22 cellular contexts compared by ENCODE assay signal in the genomic region with DNA sequence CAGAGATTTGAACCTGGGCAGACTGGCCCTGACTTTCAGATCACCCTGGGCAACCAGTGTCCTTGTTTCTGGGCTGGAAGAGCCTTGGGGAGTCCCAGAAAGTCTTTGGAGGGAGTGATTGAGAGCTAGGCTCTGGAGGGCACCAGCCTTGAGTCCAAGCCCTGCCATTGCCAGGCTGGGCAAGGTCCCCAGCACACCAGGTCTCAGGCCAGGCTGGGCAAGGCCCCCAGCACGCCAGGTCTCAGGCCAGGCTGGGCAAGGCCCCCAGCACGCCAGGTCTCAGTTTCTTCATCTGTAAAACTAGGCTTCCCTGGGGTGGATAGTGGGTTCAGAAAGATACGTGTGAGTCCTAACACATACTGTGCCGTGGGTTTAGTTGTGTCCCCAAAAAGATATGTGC.
"Had no signal": no experiment of that assay in that cellular context is flagged by ENCODE, and none has a peak within 500 bp of the region (broad histone marks: within the 10 kb centered on the region; RNA-seq: fewer than 3 reads in every experiment).

No MANE protein-coding gene starts in this region.

- H3K9me3 Mint-ChIP-seq: activated CD4-positive, alpha-beta T cell treated with anti-CD3 and anti-CD28 coated beads, Interleukin-2, amount 10 ng/mL, durations not matched to agents 24 days and 14 days; activated naive CD4-positive, alpha-beta T cell treated with anti-CD3 and anti-CD28 coated beads, Interleukin-2, amount 50 U/mL, for 24 hours; T-helper 1 cell treated with Interleukin-12 subunit alpha and Interleukin-12 subunit beta and Interleukin-4 antibody, amounts not matched to agents 30 μg/mL and 1 μg/mL, for 36 hours had no signal

- FAIRE-seq: RCC 7860 had no signal

- H3K4me1 ChIP-seq: breast epithelium had no signal

- DNase-seq: activated CD4-positive, alpha-beta T cell treated with anti-CD3 and anti-CD28 coated beads for 1 hour; activated CD4-positive, alpha-beta T cell treated with anti-CD3 and anti-CD28 coated beads, Interleukin-2, amount 10 ng/mL, durations not matched to agents 24 days and 14 days; activated CD4-positive, alpha-beta T cell treated with anti-CD3 and anti-CD28 coated beads, Interleukin-2, amount 50 U/mL, for 48 hours; activated CD8-positive, alpha-beta memory T cell treated with anti-CD3 and anti-CD28 coated beads for 24 hours; activated effector memory CD4-positive, alpha-beta T cell treated with Interleukin-2 at 50 U/mL for 16 hours; activated naive CD4-positive, alpha-beta T cell; central memory CD4-positive, alpha-beta T cell; MG63; MV-4-11; NCI-H1092 treated with DMSO at 0.1 percent for 48 hours; NCI-H1417 treated with DMSO at 0.1 percent for 48 hours; NCI-H1694; NCI-H2029; NCI-H510A treated with DMSO at 0.1 percent for 48 hours; NCI-H69; PC-3; SHP77 had no signal

- H3K4me3 Mint-ChIP-seq: activated CD4-positive, alpha-beta T cell treated with anti-CD3 and anti-CD28 coated beads, Interleukin-2, amount 10 ng/mL, durations not matched to agents 24 days and 14 days; activated naive CD4-positive, alpha-beta T cell treated with anti-CD3 and anti-CD28 coated beads, Interleukin-2, amount 50 U/mL, for 24 hours; T-helper 1 cell treated with Interleukin-12 subunit alpha and Interleukin-12 subunit beta and Interleukin-4 antibody, amounts not matched to agents 30 μg/mL and 1 μg/mL, for 36 hours; WTC11 had no signal

- H3K36me3 ChIP-seq: breast epithelium, MG63 had no signal

- H3K27ac Mint-ChIP-seq: activated CD4-positive, alpha-beta T cell treated with anti-CD3 and anti-CD28 coated beads, Interleukin-2, amount 10 ng/mL, durations not matched to agents 24 days and 14 days; activated naive CD4-positive, alpha-beta T cell treated with anti-CD3 and anti-CD28 coated beads, Interleukin-2, amount 50 U/mL, for 24 hours; T-helper 1 cell treated with Interleukin-12 subunit alpha and Interleukin-12 subunit beta and Interleukin-4 antibody, amounts not matched to agents 30 μg/mL and 1 μg/mL, for 36 hours; WTC11 had no signal

- H3K9me3 ChIP-seq: breast epithelium, MG63 had no signal

- H3K4me3 ChIP-seq: breast epithelium, MG63 had no signal

- H3K27ac ChIP-seq: breast epithelium had no signal

- H3K27me3 ChIP-seq: MG63 had no signal

- ATAC-seq: PC-3 had no signal

- H3K4me1 Mint-ChIP-seq: activated naive CD4-positive, alpha-beta T cell treated with anti-CD3 and anti-CD28 coated beads, Interleukin-2, amount 50 U/mL, for 24 hours had no signal

- H3K36me3 Mint-ChIP-seq: activated naive CD4-positive, alpha-beta T cell treated with anti-CD3 and anti-CD28 coated beads, Interleukin-2, amount 50 U/mL, for 24 hours had no signal
